In genomic region chr1:42168798-42169197, GRCh38 we compare ENCODE assay signal across 28 cellular contexts.
DNase-seq lines count a peak whose midpoint lies in the region; ATAC-seq and TF ChIP-seq lines count a peak whose summit lies in the region.
"Had no signal": no experiment of that assay in that cellular context is flagged by ENCODE, and none has a peak within 500 bp of the region (broad histone marks: within the 10 kb centered on the region; RNA-seq: fewer than 3 reads in every experiment).

No MANE protein-coding gene starts in this region.

- H3K36me3 ChIP-seq in HEK293 (ENCODE audit: control insufficient read depth in 2 of 2, insufficient read depth in 1 of 2, low read length in 2 of 2) = no peaks in the 10 kb centered on the region
- no peaks in the 10 kb centered on the region for H3K36me3 ChIP-seq in mucosa of rectum (ENCODE audit: control insufficient read depth in 2 of 2, insufficient read depth in 2 of 2, low read length in 2 of 2)
- H3K36me3 ChIP-seq: ascending aorta, cardiac muscle cell had no signal

- no peak overlapping the region for H3K27ac Mint-ChIP-seq in stimulated activated memory B cell treated with anti-CD40 and anti-IgM and Interleukin-4, amounts not matched to agents 10 μg/mL and 1 μg/mL and 100 μg/mL, for 72 hours
- H3K27ac Mint-ChIP-seq: activated CD8-positive, alpha-beta memory T cell treated with anti-CD3 and anti-CD28 coated beads, Interleukin-2, amount 10 ng/mL, durations not matched to agents 7 days and 5 days; activated naive CD8-positive, alpha-beta T cell treated with anti-CD3 and anti-CD28 coated beads, Interleukin-2, amount 10 ng/mL, durations not matched to agents 7 days and 5 days; nephron; T-helper 17 cell had no signal

- H3K9me3 ChIP-seq in HEK293 (ENCODE audit: control insufficient read depth, insufficient read depth, low read depth, low read length) = no peaks in the 10 kb centered on the region
- H3K9me3 ChIP-seq in mucosa of rectum (ENCODE audit: control insufficient read depth in 2 of 2, low read length in 2 of 2) = no peaks in the 10 kb centered on the region
- H3K9me3 ChIP-seq: ascending aorta had no signal

- H3K4me3 ChIP-seq in HEK293 (ENCODE audit: low read depth, low read length) (no peak overlapping the region), mucosa of rectum (ENCODE audit: low read length in 2 of 2) (no peak overlapping the region)
- H3K4me3 ChIP-seq: ascending aorta, cardiac muscle cell, hepatocyte, SK-N-MC had no signal

- H3K27ac ChIP-seq in HEK293 (ENCODE audit: extremely low read depth, low read depth, low read length) (no peak overlapping the region), mucosa of rectum (ENCODE audit: low read depth in 2 of 2, low read length in 2 of 2) (peak overlapping the region; percentile 75 to 77)
- H3K27ac ChIP-seq: ascending aorta, cardiac muscle cell, hepatocyte, SK-N-MC had no signal

- H3K9ac ChIP-seq in mucosa of rectum (ENCODE audit: low read depth in 1 of 2, low read length in 2 of 2) = peak overlapping the region in 1 of 2 donors; percentile 40

- CTCF ChIA-PET in HEK293 (lab: Yijun Ruan, JAX) = interaction anchor here (0.9 to 1.1 kb wide), 2 partner anchors 8 to 595 kb away, joined by 3 to 4 read pairs; no protein-coding TSS in a partner anchor

- H3K36me3 Mint-ChIP-seq in stimulated activated memory B cell treated with anti-CD40 and anti-IgM and Interleukin-4, amounts not matched to agents 10 μg/mL and 1 μg/mL and 100 μg/mL, for 72 hours = no peaks in the 10 kb centered on the region
- H3K36me3 Mint-ChIP-seq: activated CD8-positive, alpha-beta memory T cell treated with anti-CD3 and anti-CD28 coated beads, Interleukin-2, amount 10 ng/mL, durations not matched to agents 7 days and 5 days; activated naive CD8-positive, alpha-beta T cell treated with anti-CD3 and anti-CD28 coated beads, Interleukin-2, amount 10 ng/mL, durations not matched to agents 7 days and 5 days; CD8-positive, alpha-beta memory T cell had no signal

- H3K27me3 Mint-ChIP-seq in stimulated activated memory B cell treated with anti-CD40 and anti-IgM and Interleukin-4, amounts not matched to agents 10 μg/mL and 1 μg/mL and 100 μg/mL, for 72 hours = peaks cover 5% of the 10 kb centered on the region
- H3K27me3 Mint-ChIP-seq: activated CD8-positive, alpha-beta memory T cell treated with anti-CD3 and anti-CD28 coated beads, Interleukin-2, amount 10 ng/mL, durations not matched to agents 7 days and 5 days; activated naive CD8-positive, alpha-beta T cell treated with anti-CD3 and anti-CD28 coated beads, Interleukin-2, amount 10 ng/mL, durations not matched to agents 7 days and 5 days had no signal

- no peaks in the 10 kb centered on the region for H3K9me3 Mint-ChIP-seq in stimulated activated memory B cell treated with anti-CD40 and anti-IgM and Interleukin-4, amounts not matched to agents 10 μg/mL and 1 μg/mL and 100 μg/mL, for 72 hours
- H3K9me3 Mint-ChIP-seq: activated T-cell treated with anti-CD3 and anti-CD28 coated beads, Interleukin-2, amount 50 U/mL, for 4 hours; CD8-positive, alpha-beta memory T cell; nephron had no signal

- H3K4me1 Mint-ChIP-seq in stimulated activated memory B cell treated with anti-CD40 and anti-IgM and Interleukin-4, amounts not matched to agents 10 μg/mL and 1 μg/mL and 100 μg/mL, for 72 hours = no peaks in the 10 kb centered on the region
- H3K4me1 Mint-ChIP-seq: activated CD8-positive, alpha-beta memory T cell treated with anti-CD3 and anti-CD28 coated beads, Interleukin-2, amount 10 ng/mL, durations not matched to agents 7 days and 5 days; activated naive CD8-positive, alpha-beta T cell treated with anti-CD3 and anti-CD28 coated beads, Interleukin-2, amount 10 ng/mL, durations not matched to agents 7 days and 5 days; CD8-positive, alpha-beta memory T cell had no signal

- peaks cover 8% of the 10 kb centered on the region; the same call in 1 of the 2 replicates for H3K4me1 ChIP-seq in HEK293 (ENCODE audit: control insufficient read depth, insufficient read depth, low read length)
- H3K4me1 ChIP-seq in mucosa of rectum (ENCODE audit: control insufficient read depth in 2 of 2, insufficient read depth in 2 of 2, low read length in 2 of 2) = peaks cover 62 to 77% of the 10 kb centered on the region in 2 donors

- no peak for ATAC-seq in HG02981 (IDR thresholded peaks at IDR 0.05; ENCODE audit: unreplicated experiment)
- no peak for ATAC-seq in stimulated activated memory B cell treated with anti-CD40 and anti-IgM and Interleukin-4, amounts not matched to agents 10 μg/mL and 1 μg/mL and 100 μg/mL, for 72 hours
- ATAC-seq: activated CD8-positive, alpha-beta memory T cell treated with anti-CD3 and anti-CD28 coated beads, Interleukin-2, amount 10 ng/mL, durations not matched to agents 7 days and 5 days; activated T-cell treated with anti-CD3 and anti-CD28 coated beads, Interleukin-2, amount 50 U/mL, for 4 hours; HCT116; T-helper 17 cell had no signal

- H3K27me3 ChIP-seq in mucosa of rectum (ENCODE audit: control insufficient read depth in 2 of 2, insufficient read depth in 2 of 2, low read length in 2 of 2) = no peaks in the 10 kb centered on the region
- H3K27me3 ChIP-seq: ascending aorta, cardiac muscle cell, hepatocyte had no signal

- TF ChIP-seq CTCF in HEK293 (tag by site-specific recombination; IDR thresholded peaks at IDR 0.05) = no peak
- no peak for TF ChIP-seq CTCF in GM20000 (IDR thresholded peaks at IDR 0.05; ENCODE audit: extremely low read depth, missing control alignments)

- no peak overlapping the region for H3K4me3 Mint-ChIP-seq in stimulated activated memory B cell treated with anti-CD40 and anti-IgM and Interleukin-4, amounts not matched to agents 10 μg/mL and 1 μg/mL and 100 μg/mL, for 72 hours
- H3K4me3 Mint-ChIP-seq: activated CD8-positive, alpha-beta memory T cell treated with anti-CD3 and anti-CD28 coated beads, Interleukin-2, amount 10 ng/mL, durations not matched to agents 7 days and 5 days; activated naive CD8-positive, alpha-beta T cell treated with anti-CD3 and anti-CD28 coated beads, Interleukin-2, amount 10 ng/mL, durations not matched to agents 7 days and 5 days; activated T-cell treated with anti-CD3 and anti-CD28 coated beads, Interleukin-2, amount 50 U/mL, for 4 hours; CD8-positive, alpha-beta memory T cell; nephron; T-helper 17 cell had no signal

- DNase-seq in DMS 273 (lab: John Stamatoyannopoulos, UW; ENCODE audit: unreplicated experiment) = peak; percentile 84
- peak; percentile 88 for DNase-seq in NCI-H345 (lab: John Stamatoyannopoulos, UW)
- no peak for DNase-seq in GF-D8 (lab: John Stamatoyannopoulos, UW)
- DNase-seq in GM20000 (ENCODE audit: low spot score) = no peak
- DNase-seq: activated CD4-positive, alpha-beta T cell treated with anti-CD3 and anti-CD28 coated beads, Interleukin-2, amount 50 U/mL, for 4 hours; activated CD8-positive, alpha-beta memory T cell treated with anti-CD3 and anti-CD28 coated beads, Interleukin-2, amount 10 ng/mL, durations not matched to agents 7 days and 5 days; activated gamma-delta T cell treated with Interleukin-2 at 50 U/mL for 16 hours; activated naive CD8-positive, alpha-beta T cell treated with anti-CD3 and anti-CD28 coated beads, Interleukin-2, amount 10 ng/mL, durations not matched to agents 7 days and 5 days; activated T-cell treated with anti-CD3 and anti-CD28 coated beads, Interleukin-2, amount 50 U/mL, for 4 hours; CD8-positive, alpha-beta memory T cell; DND-41; KG1; kidney glomerular epithelial cell; midbrain; NCI-H1417 treated with DMSO at 0.1 percent for 48 hours; NCI-H2171 treated with DMSO at 0.1 percent for 48 hours; stimulated activated naive CD4-positive, alpha-beta T cell; T-helper 17 cell had no signal

- POLR2A ChIA-PET in HEK293 (lab: Yijun Ruan, JAX) = no interaction called here

TF ChIP-seq in HEK293, 187 proteins besides CTCF, POLR2A, EP300 and RAD21:
- peak; percentile 51 for TF ChIP-seq ZIC2 (tag by site-specific recombination; IDR thresholded peaks at IDR 0.05)
- TF ChIP-seq GLIS1 (tag by site-specific recombination; IDR thresholded peaks at IDR 0.05) = 0 out of 2 replicates have a peak, but pooled peaks have one; percentile 20
- TF ChIP-seq, protein P1, sequence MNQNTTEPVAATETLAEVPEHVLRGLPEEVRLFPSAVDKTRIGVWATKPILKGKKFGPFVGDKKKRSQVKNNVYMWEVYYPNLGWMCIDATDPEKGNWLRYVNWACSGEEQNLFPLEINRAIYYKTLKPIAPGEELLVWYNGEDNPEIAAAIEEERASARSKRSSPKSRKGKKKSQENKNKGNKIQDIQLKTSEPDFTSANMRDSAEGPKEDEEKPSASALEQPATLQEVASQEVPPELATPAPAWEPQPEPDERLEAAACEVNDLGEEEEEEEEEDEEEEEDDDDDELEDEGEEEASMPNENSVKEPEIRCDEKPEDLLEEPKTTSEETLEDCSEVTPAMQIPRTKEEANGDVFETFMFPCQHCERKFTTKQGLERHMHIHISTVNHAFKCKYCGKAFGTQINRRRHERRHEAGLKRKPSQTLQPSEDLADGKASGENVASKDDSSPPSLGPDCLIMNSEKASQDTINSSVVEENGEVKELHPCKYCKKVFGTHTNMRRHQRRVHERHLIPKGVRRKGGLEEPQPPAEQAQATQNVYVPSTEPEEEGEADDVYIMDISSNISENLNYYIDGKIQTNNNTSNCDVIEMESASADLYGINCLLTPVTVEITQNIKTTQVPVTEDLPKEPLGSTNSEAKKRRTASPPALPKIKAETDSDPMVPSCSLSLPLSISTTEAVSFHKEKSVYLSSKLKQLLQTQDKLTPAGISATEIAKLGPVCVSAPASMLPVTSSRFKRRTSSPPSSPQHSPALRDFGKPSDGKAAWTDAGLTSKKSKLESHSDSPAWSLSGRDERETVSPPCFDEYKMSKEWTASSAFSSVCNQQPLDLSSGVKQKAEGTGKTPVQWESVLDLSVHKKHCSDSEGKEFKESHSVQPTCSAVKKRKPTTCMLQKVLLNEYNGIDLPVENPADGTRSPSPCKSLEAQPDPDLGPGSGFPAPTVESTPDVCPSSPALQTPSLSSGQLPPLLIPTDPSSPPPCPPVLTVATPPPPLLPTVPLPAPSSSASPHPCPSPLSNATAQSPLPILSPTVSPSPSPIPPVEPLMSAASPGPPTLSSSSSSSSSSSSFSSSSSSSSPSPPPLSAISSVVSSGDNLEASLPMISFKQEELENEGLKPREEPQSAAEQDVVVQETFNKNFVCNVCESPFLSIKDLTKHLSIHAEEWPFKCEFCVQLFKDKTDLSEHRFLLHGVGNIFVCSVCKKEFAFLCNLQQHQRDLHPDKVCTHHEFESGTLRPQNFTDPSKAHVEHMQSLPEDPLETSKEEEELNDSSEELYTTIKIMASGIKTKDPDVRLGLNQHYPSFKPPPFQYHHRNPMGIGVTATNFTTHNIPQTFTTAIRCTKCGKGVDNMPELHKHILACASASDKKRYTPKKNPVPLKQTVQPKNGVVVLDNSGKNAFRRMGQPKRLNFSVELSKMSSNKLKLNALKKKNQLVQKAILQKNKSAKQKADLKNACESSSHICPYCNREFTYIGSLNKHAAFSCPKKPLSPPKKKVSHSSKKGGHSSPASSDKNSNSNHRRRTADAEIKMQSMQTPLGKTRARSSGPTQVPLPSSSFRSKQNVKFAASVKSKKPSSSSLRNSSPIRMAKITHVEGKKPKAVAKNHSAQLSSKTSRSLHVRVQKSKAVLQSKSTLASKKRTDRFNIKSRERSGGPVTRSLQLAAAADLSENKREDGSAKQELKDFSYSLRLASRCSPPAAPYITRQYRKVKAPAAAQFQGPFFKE (tag by site-specific recombination; IDR thresholded peaks at IDR 0.05; ENCODE audit: borderline replicate concordance) = no peak
TF ChIP-seq in HEK293: peak in this region for 2.

Comparison
In these comparisons a context has a peak if more than half of its experiments do, and no peak if none do; other contexts are left out.
1. DNase-seq: peak in DMS 273 (single experiment) and NCI-H345 (single experiment); none in GF-D8 (single experiment) and GM20000 (single experiment).